ENCODE assay signal across 35 cellular contexts in genomic region chr5:125341436-125341835, GRCh38.
"Had no signal": no experiment of that assay in that cellular context is flagged by ENCODE, and none has a peak within 500 bp of the region (broad histone marks: within the 10 kb centered on the region; RNA-seq: fewer than 3 reads in every experiment).

No MANE protein-coding gene starts in this region.

- H3K36me3 ChIP-seq: MG63 had no signal

- H3K9ac ChIP-seq: KMS-11 had no signal

- H3K27ac ChIP-seq: KMS-11 had no signal

- H3K4me3 ChIP-seq: MG63 had no signal

- H3K9me3 ChIP-seq: MG63 had no signal

- DNase-seq: Karpas-422, Kasumi-1, KG1, MG63, MM.1S, MV-4-11, NCI-H1048, NCI-H1092, NCI-H1092 treated with DMSO at 0.1 percent for 48 hours, NCI-H1105, NCI-H1105 treated with DMSO at 0.1 percent for 48 hours, NCI-H1417, NCI-H1417 treated with DMSO at 0.1 percent for 48 hours, NCI-H1436, NCI-H1436 treated with DMSO at 0.1 percent for 48 hours, NCI-H146, NCI-H1694, NCI-H1694 treated with DMSO at 0.1 percent for 48 hours, NCI-H187, NCI-H187 treated with DMSO at 0.1 percent for 48 hours, NCI-H1930, NCI-H2029, NCI-H2029 treated with DMSO at 0.1 percent for 48 hours, NCI-H2081, NCI-H2081 treated with DMSO at 0.1 percent for 48 hours, NCI-H2107, NCI-H2171, NCI-H2171 treated with DMSO at 0.1 percent for 48 hours, NCI-H2227 treated with DMSO at 0.1 percent for 48 hours, NCI-H226, NCI-H345, NCI-H446, NCI-H446 treated with DMSO at 0.1 percent for 48 hours, NCI-H510A had no signal

- H3K27me3 ChIP-seq: MG63 had no signal
